33 cellular contexts compared by ENCODE assay signal in genomic region chr6:43285832-43286231, GRCh38. TPM values are rescaled to one million over a fixed set of nuclear protein-coding genes. Genes with fewer than 3 reads are reported as not detected.
"Had no signal": no experiment of that assay in that cellular context is flagged by ENCODE, and none has a peak within 500 bp of the region (broad histone marks: within the 10 kb centered on the region; RNA-seq: fewer than 3 reads in every experiment).

No MANE protein-coding gene starts in this region.

- H3K4me3 Mint-ChIP-seq: activated T-cell treated with anti-CD3 and anti-CD28 coated beads, Interleukin-2, amount 50 U/mL, for 24 hours; immature natural killer cell; natural killer cell treated with Interleukin-12 subunit alpha and Interleukin-12 subunit beta and Interleukin-15 and Interleukin-18, amount 100 ng/mL, for 72 hours; T-helper 1 cell treated with Interleukin-12 subunit alpha and Interleukin-12 subunit beta and Interleukin-4 antibody, amounts not matched to agents 30 μg/mL and 1 μg/mL, for 36 hours had no signal

- H3K4me1 Mint-ChIP-seq: immature natural killer cell had no signal

- H3K27ac Mint-ChIP-seq: activated T-cell treated with anti-CD3 and anti-CD28 coated beads, Interleukin-2, amount 50 U/mL, for 24 hours; immature natural killer cell; natural killer cell treated with Interleukin-12 subunit alpha and Interleukin-12 subunit beta and Interleukin-15 and Interleukin-18, amount 100 ng/mL, for 72 hours; T-helper 1 cell treated with Interleukin-12 subunit alpha and Interleukin-12 subunit beta and Interleukin-4 antibody, amounts not matched to agents 30 μg/mL and 1 μg/mL, for 36 hours had no signal

- H3K9me3 Mint-ChIP-seq: activated T-cell treated with anti-CD3 and anti-CD28 coated beads, Interleukin-2, amount 50 U/mL, for 24 hours; immature natural killer cell; natural killer cell treated with Interleukin-12 subunit alpha and Interleukin-12 subunit beta and Interleukin-15 and Interleukin-18, amount 100 ng/mL, for 72 hours; T-helper 1 cell treated with Interleukin-12 subunit alpha and Interleukin-12 subunit beta and Interleukin-4 antibody, amounts not matched to agents 30 μg/mL and 1 μg/mL, for 36 hours had no signal

- H3K9me3 ChIP-seq: heart left ventricle, lower lobe of right lung, mucosa of descending colon, neutrophil, pancreas, right atrium auricular region, thoracic aorta had no signal

- H3K36me3 ChIP-seq: brain microvascular endothelial cell, heart left ventricle, lower lobe of right lung, neutrophil, pancreas, right atrium auricular region, thoracic aorta had no signal

- H3K4me3 ChIP-seq: lower lobe of right lung, mucosa of descending colon, pancreas, thoracic aorta had no signal

- H3K27ac ChIP-seq: brain microvascular endothelial cell, foreskin keratinocyte, heart left ventricle, lower lobe of right lung, neutrophil, pancreas, right atrium auricular region, thoracic aorta, VCaP had no signal

- DNase-seq: activated CD4-positive, alpha-beta T cell treated with anti-CD3 and anti-CD28 coated beads for 48 hours; activated CD4-positive, alpha-beta T cell treated with anti-CD3 and anti-CD28 coated beads, Interleukin-2, amount 50 U/mL, for 48 hours; activated CD8-positive, alpha-beta memory T cell treated with anti-CD3 and anti-CD28 coated beads for 24 hours; activated gamma-delta T cell; activated naive CD4-positive, alpha-beta T cell treated with anti-CD3 and anti-CD28 coated beads, Interleukin-2, amount 50 U/mL, for 16 hours; activated T-cell treated with anti-CD3 and anti-CD28 coated beads, Interleukin-2, amount 50 U/mL, for 24 hours; amniotic stem cell; brain microvascular endothelial cell; foreskin keratinocyte; hypothalamus; immature natural killer cell; lower lobe of right lung; mesenchymal stem cell; stimulated activated CD4-positive, alpha-beta T cell treated with anti-CD3 and anti-CD28 coated beads, Interleukin-2, amount 100 ng/mL, for 48 hours; stimulated activated naive CD8-positive, alpha-beta T cell treated with anti-CD3 and anti-CD28 coated beads, Interleukin-15, Interleukin-2, amounts not matched to agents 100 U/mL and 50 U/mL, for 24 hours; SW 1271; T-helper 9 cell; trophoblast cell had no signal

- H3K4me1 ChIP-seq: foreskin keratinocyte, lower lobe of right lung, pancreas, right atrium auricular region had no signal

- ATAC-seq: esophagus mucosa; foreskin keratinocyte; lower lobe of right lung; mucosa of descending colon; natural killer cell treated with Interleukin-12 subunit alpha and Interleukin-12 subunit beta and Interleukin-15 and Interleukin-18, amount 100 ng/mL, for 72 hours; stimulated activated naive CD8-positive, alpha-beta T cell treated with anti-CD3 and anti-CD28 coated beads, Interleukin-15, Interleukin-2, amounts not matched to agents 100 U/mL and 50 U/mL, for 24 hours had no signal

- H3K36me3 Mint-ChIP-seq: immature natural killer cell; natural killer cell treated with Interleukin-12 subunit alpha and Interleukin-12 subunit beta and Interleukin-15 and Interleukin-18, amount 100 ng/mL, for 72 hours had no signal

- H3K27me3 ChIP-seq: right atrium auricular region had no signal

RNA-seq across cellular contexts. Expression of gene SLC22A7, which starts 12.2 kb away (rescaled TPM):
- total RNA-seq: astrocyte; cardiac septum; esophagus mucosa; foreskin keratinocyte; kidney epithelial cell; lower lobe of right lung; myocyte; natural killer cell treated with Interleukin-12 subunit alpha and Interleukin-12 subunit beta and Interleukin-15 and Interleukin-18, amount 100 ng/mL, for 72 hours; pulmonary artery endothelial cell; right atrium auricular region; thoracic aorta had no signal
- polyA plus RNA-seq: foreskin keratinocyte, immature natural killer cell, pancreas had no signal

RNA-seq across cellular contexts. Expression of gene CRIP3, which starts 22.8 kb away (rescaled TPM):
- total RNA-seq: astrocyte, myocyte, pulmonary artery endothelial cell, thoracic aorta had no signal

RNA-seq across cellular contexts. Expression of gene TTBK1, which starts 42.6 kb away (rescaled TPM):
- total RNA-seq: esophagus mucosa, myocyte, thoracic aorta had no signal
- polyA plus RNA-seq: immature natural killer cell had no signal
